8 cellular contexts compared by ENCODE assay signal in genomic region chr17:78915872-78916632, GRCh38. TPM values are rescaled to one million over a fixed set of nuclear protein-coding genes. Genes with fewer than 3 reads are reported as not detected.
DNase-seq lines count a peak whose midpoint lies in the region; ATAC-seq lines count a peak whose summit lies in the region.

No MANE protein-coding gene starts in this region.

- no peaks in the 10 kb centered on the region for H3K27me3 Mint-ChIP-seq in activated naive CD8-positive, alpha-beta T cell treated with anti-CD3 and anti-CD28 coated beads, Interleukin-2, amount 50 U/mL, for 24 hours

- no peaks in the 10 kb centered on the region for H3K27me3 ChIP-seq in stomach smooth muscle (ENCODE audit: control insufficient read depth in 1 of 2, insufficient read depth in 2 of 2, low read length in 2 of 2)

- DNase-seq in LoVo (ENCODE audit: low spot score) (peak; percentile 47), kidney glomerular epithelial cell (lab: John Stamatoyannopoulos, UW) (peak; percentile 10), SK-N-DZ (ENCODE audit: low spot score) (no peak), iPS-NIHi7 (ENCODE audit: extremely low spot score) (no peak), NCI-H187 treated with DMSO at 0.1 percent for 48 hours (lab: John Stamatoyannopoulos, UW) (no peak)
- peak; percentile 31 for DNase-seq in activated naive CD8-positive, alpha-beta T cell treated with anti-CD3 and anti-CD28 coated beads, Interleukin-2, amount 50 U/mL, for 24 hours

- H3K9ac ChIP-seq in stomach smooth muscle (ENCODE audit: low read length in 2 of 2) = no peak overlapping the region

- H3K27ac Mint-ChIP-seq in activated naive CD8-positive, alpha-beta T cell treated with anti-CD3 and anti-CD28 coated beads, Interleukin-2, amount 50 U/mL, for 24 hours = peak overlapping the region; percentile 46

- H3K4me1 Mint-ChIP-seq in activated naive CD8-positive, alpha-beta T cell treated with anti-CD3 and anti-CD28 coated beads, Interleukin-2, amount 50 U/mL, for 24 hours = peaks cover 20% of the 10 kb centered on the region

- peak overlapping the region; percentile 62 for H3K27ac ChIP-seq in stomach smooth muscle (ENCODE audit: low read length)

- H3K36me3 ChIP-seq in stomach smooth muscle (ENCODE audit: control insufficient read depth in 2 of 2, insufficient read depth in 2 of 2, low read length in 2 of 2) = peaks cover 0 to 8% of the 10 kb centered on the region in 2 donors

- no peaks in the 10 kb centered on the region for H3K9me3 Mint-ChIP-seq in activated naive CD8-positive, alpha-beta T cell treated with anti-CD3 and anti-CD28 coated beads, Interleukin-2, amount 50 U/mL, for 24 hours

- peak overlapping the region; percentile 20 to 40 for H3K4me3 ChIP-seq in stomach smooth muscle (ENCODE audit: low read length in 2 of 2)

- no peaks in the 10 kb centered on the region for H3K36me3 Mint-ChIP-seq in activated naive CD8-positive, alpha-beta T cell treated with anti-CD3 and anti-CD28 coated beads, Interleukin-2, amount 50 U/mL, for 24 hours (ENCODE audit: low read depth)

- H3K9me3 ChIP-seq in stomach smooth muscle (ENCODE audit: control insufficient read depth in 2 of 2, low read length in 2 of 2) = no peaks in the 10 kb centered on the region

- peak overlapping the region; percentile 39 for H3K4me3 Mint-ChIP-seq in activated naive CD8-positive, alpha-beta T cell treated with anti-CD3 and anti-CD28 coated beads, Interleukin-2, amount 50 U/mL, for 24 hours

- peaks cover 50% of the 10 kb centered on the region for H3K4me1 ChIP-seq in stomach smooth muscle (ENCODE audit: control insufficient read depth, insufficient read depth, low read length)

- ATAC-seq in activated naive CD8-positive, alpha-beta T cell treated with anti-CD3 and anti-CD28 coated beads, Interleukin-2, amount 50 U/mL, for 24 hours = peak; percentile 55
- no peak for ATAC-seq in GM21390 (IDR thresholded peaks at IDR 0.05; ENCODE audit: unreplicated experiment)

RNA-seq across cellular contexts. Expression of gene TIMP2, which starts 9.1 kb away (rescaled TPM):
- 82.7 and 89.1 TPM in 2 replicates for polyA plus RNA-seq in SK-N-DZ (2014; cell fraction: cytosol; rRNA removed)
- polyA plus RNA-seq in SK-N-DZ (2014; cell fraction: nucleus; rRNA removed) = 32.9 and 40.2 TPM in 2 replicates

RNA-seq across cellular contexts. Expression of gene CEP295NL, which starts 13.1 kb away (rescaled TPM):
- not detected in 2 replicates for polyA plus RNA-seq in SK-N-DZ (2014; cell fraction: cytosol; rRNA removed)
- 0.36 TPM in 1 of 2 replicates, not detected in the other for polyA plus RNA-seq in SK-N-DZ (2014; cell fraction: nucleus; rRNA removed)

Comparison
In these comparisons a context has a peak if more than half of its experiments do, and no peak if none do; other contexts are left out.
1. DNase-seq: peak in LoVo (single experiment), activated naive CD8-positive, alpha-beta T cell treated with anti-CD3 and anti-CD28 coated beads, Interleukin-2, amount 50 U/mL, for 24 hours (single experiment) and kidney glomerular epithelial cell (single experiment); none in SK-N-DZ (single experiment), iPS-NIHi7 (single experiment) and NCI-H187 treated with DMSO at 0.1 percent for 48 hours (single experiment).